ENCODE assay signal across 20 cellular contexts in genomic region chr12:123029550-123029949, GRCh38.
"Had no signal": no experiment of that assay in that cellular context is flagged by ENCODE, and none has a peak within 500 bp of the region (broad histone marks: within the 10 kb centered on the region; RNA-seq: fewer than 3 reads in every experiment).

No MANE protein-coding gene starts in this region.

- H3K36me3 Mint-ChIP-seq: brain had no signal

- H3K4me3 ChIP-seq: SJCRH30 had no signal

- H3K36me3 ChIP-seq: SJCRH30, WERI-Rb-1 had no signal

- FAIRE-seq: astrocyte had no signal

- H3K9me3 ChIP-seq: SJCRH30, SK-N-SH had no signal

- H3K27me3 Mint-ChIP-seq: activated CD4-positive, alpha-beta memory T cell treated with anti-CD3 and anti-CD28 coated beads, Interleukin-2, amount 10 ng/mL, durations not matched to agents 7 days and 5 days; activated CD4-positive, alpha-beta T cell treated with anti-CD3 and anti-CD28 coated beads for 36 hours; central memory CD8-positive, alpha-beta T cell had no signal

- DNase-seq: activated CD4-positive, alpha-beta memory T cell treated with anti-CD3 and anti-CD28 coated beads, Interleukin-2, amount 10 ng/mL, durations not matched to agents 7 days and 5 days; activated CD4-positive, alpha-beta T cell treated with anti-CD3 and anti-CD28 coated beads for 36 hours; activated CD4-positive, alpha-beta T cell treated with anti-CD3 and anti-CD28 coated beads, Interleukin-2, amount 50 U/mL, for 1 hour; activated CD8-positive, alpha-beta memory T cell treated with anti-CD3 and anti-CD28 coated beads, Interleukin-2, amount 50 U/mL, for 48 hours; activated naive CD4-positive, alpha-beta T cell treated with anti-CD3 and anti-CD28 coated beads, Interleukin-2, amount 50 U/mL, for 16 hours; activated T-cell treated with anti-CD3 and anti-CD28 coated beads, Interleukin-2, amount 50 U/mL, for 1 hour; amygdala; NCI-H1048; NCI-H1930; NCI-H2171 treated with DMSO at 0.1 percent for 48 hours; NCI-H226; NCI-H526; NCI-H774; SJCRH30; SK-N-SH; T-helper 1 cell; WERI-Rb-1 had no signal

- H3K27ac Mint-ChIP-seq: activated CD4-positive, alpha-beta memory T cell treated with anti-CD3 and anti-CD28 coated beads, Interleukin-2, amount 10 ng/mL, durations not matched to agents 7 days and 5 days; activated CD4-positive, alpha-beta T cell treated with anti-CD3 and anti-CD28 coated beads for 36 hours; brain had no signal

- H3K4me1 Mint-ChIP-seq: brain had no signal

- H3K27ac ChIP-seq: SJCRH30, WERI-Rb-1 had no signal

- H3K27me3 ChIP-seq: SJCRH30 had no signal

- H3K4me1 ChIP-seq: SJCRH30 had no signal

- ATAC-seq: activated CD4-positive, alpha-beta T cell treated with anti-CD3 and anti-CD28 coated beads for 36 hours had no signal

- H3K4me3 Mint-ChIP-seq: activated CD4-positive, alpha-beta memory T cell treated with anti-CD3 and anti-CD28 coated beads, Interleukin-2, amount 10 ng/mL, durations not matched to agents 7 days and 5 days; activated CD4-positive, alpha-beta T cell treated with anti-CD3 and anti-CD28 coated beads for 36 hours; brain; central memory CD8-positive, alpha-beta T cell had no signal

- H3K9ac ChIP-seq: SK-N-SH had no signal

- H3K9me3 Mint-ChIP-seq: activated CD4-positive, alpha-beta memory T cell treated with anti-CD3 and anti-CD28 coated beads, Interleukin-2, amount 10 ng/mL, durations not matched to agents 7 days and 5 days; brain; central memory CD8-positive, alpha-beta T cell had no signal

- H3K4me2 ChIP-seq: SK-N-SH had no signal
